In the genomic region with DNA sequence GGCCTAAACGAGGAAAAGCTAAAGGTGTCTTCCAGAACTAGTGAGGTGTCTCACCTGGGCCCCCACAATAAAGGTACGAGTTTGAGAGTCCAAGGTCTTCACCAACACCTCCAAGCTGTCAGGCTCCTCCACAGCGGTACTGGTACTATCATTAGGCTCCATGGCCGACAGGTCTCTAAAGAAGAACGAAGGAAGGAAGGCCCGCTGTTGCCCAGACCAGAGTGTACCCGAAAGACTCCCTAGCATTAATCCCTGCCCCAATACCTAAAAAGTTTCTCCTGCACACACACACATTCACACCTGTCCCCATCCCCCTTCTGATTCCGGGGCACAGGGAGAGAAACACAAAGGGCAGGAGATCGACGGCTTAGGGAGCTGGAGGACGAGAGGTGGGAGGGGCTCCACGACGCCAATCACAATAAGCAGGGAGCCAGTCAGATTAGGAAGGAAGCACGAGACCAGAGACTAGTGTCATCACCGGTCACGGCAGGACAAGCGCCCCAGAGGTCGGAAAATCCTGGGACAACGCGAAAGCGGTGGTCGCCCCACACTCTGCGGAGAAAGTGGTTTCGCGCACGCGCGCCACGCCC, we compare ENCODE assay signal across 1 cellular context.
TF ChIP-seq lines count a peak whose summit lies in the region.

No MANE protein-coding gene starts in this region.

TF ChIP-seq in K562, 482 proteins besides CTCF, POLR2A, EP300 and RAD21 (continued from another document and continues in another):
- TF ChIP-seq, protein P1, sequence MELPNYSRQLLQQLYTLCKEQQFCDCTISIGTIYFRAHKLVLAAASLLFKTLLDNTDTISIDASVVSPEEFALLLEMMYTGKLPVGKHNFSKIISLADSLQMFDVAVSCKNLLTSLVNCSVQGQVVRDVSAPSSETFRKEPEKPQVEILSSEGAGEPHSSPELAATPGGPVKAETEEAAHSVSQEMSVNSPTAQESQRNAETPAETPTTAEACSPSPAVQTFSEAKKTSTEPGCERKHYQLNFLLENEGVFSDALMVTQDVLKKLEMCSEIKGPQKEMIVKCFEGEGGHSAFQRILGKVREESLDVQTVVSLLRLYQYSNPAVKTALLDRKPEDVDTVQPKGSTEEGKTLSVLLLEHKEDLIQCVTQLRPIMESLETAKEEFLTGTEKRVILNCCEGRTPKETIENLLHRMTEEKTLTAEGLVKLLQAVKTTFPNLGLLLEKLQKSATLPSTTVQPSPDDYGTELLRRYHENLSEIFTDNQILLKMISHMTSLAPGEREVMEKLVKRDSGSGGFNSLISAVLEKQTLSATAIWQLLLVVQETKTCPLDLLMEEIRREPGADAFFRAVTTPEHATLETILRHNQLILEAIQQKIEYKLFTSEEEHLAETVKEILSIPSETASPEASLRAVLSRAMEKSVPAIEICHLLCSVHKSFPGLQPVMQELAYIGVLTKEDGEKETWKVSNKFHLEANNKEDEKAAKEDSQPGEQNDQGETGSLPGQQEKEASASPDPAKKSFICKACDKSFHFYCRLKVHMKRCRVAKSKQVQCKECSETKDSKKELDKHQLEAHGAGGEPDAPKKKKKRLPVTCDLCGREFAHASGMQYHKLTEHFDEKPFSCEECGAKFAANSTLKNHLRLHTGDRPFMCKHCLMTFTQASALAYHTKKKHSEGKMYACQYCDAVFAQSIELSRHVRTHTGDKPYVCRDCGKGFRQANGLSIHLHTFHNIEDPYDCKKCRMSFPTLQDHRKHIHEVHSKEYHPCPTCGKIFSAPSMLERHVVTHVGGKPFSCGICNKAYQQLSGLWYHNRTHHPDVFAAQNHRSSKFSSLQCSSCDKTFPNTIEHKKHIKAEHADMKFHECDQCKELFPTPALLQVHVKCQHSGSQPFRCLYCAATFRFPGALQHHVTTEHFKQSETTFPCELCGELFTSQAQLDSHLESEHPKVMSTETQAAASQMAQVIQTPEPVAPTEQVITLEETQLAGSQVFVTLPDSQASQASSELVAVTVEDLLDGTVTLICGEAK (IDR thresholded peaks at IDR 0.05), result no peak
- TF ChIP-seq, protein P1 (CRISPR knock-in tag; IDR thresholded peaks at IDR 0.05), result no peak
- TF ChIP-seq, protein P2, sequence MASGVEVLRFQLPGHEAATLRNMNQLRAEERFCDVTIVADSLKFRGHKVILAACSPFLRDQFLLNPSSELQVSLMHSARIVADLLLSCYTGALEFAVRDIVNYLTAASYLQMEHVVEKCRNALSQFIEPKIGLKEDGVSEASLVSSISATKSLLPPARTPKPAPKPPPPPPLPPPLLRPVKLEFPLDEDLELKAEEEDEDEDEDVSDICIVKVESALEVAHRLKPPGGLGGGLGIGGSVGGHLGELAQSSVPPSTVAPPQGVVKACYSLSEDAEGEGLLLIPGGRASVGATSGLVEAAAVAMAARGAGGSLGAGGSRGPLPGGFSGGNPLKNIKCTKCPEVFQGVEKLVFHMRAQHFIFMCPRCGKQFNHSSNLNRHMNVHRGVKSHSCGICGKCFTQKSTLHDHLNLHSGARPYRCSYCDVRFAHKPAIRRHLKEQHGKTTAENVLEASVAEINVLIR (CRISPR knock-in tag; IDR thresholded peaks at IDR 0.05), result no peak
- TF ChIP-seq ZFP36 (IDR thresholded peaks at IDR 0.05; ENCODE audit: low read depth, low read length, partially characterized antibody), result no peak
- no peak for TF ChIP-seq PRMT5 (CRISPR knock-in tag; IDR thresholded peaks at IDR 0.05)
- TF ChIP-seq, protein P3, sequence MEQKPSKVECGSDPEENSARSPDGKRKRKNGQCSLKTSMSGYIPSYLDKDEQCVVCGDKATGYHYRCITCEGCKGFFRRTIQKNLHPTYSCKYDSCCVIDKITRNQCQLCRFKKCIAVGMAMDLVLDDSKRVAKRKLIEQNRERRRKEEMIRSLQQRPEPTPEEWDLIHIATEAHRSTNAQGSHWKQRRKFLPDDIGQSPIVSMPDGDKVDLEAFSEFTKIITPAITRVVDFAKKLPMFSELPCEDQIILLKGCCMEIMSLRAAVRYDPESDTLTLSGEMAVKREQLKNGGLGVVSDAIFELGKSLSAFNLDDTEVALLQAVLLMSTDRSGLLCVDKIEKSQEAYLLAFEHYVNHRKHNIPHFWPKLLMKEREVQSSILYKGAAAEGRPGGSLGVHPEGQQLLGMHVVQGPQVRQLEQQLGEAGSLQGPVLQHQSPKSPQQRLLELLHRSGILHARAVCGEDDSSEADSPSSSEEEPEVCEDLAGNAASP (IDR thresholded peaks at IDR 0.05), result no peak
- TF ChIP-seq, protein P4, sequence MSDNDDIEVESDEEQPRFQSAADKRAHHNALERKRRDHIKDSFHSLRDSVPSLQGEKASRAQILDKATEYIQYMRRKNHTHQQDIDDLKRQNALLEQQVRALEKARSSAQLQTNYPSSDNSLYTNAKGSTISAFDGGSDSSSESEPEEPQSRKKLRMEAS (CRISPR knock-in tag; IDR thresholded peaks at IDR 0.05), result no peak; the same call in 1 of the 2 replicates
- TF ChIP-seq, protein P5, sequence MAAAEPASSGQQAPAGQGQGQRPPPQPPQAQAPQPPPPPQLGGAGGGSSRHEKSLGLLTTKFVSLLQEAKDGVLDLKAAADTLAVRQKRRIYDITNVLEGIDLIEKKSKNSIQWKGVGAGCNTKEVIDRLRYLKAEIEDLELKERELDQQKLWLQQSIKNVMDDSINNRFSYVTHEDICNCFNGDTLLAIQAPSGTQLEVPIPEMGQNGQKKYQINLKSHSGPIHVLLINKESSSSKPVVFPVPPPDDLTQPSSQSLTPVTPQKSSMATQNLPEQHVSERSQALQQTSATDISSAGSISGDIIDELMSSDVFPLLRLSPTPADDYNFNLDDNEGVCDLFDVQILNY (CRISPR knock-in tag; IDR thresholded peaks at IDR 0.05), result no peak
- TF ChIP-seq ZNF644 (tag; IDR thresholded peaks at IDR 0.05; ENCODE audit: low read depth), result no peak
- TF ChIP-seq, protein P6, sequence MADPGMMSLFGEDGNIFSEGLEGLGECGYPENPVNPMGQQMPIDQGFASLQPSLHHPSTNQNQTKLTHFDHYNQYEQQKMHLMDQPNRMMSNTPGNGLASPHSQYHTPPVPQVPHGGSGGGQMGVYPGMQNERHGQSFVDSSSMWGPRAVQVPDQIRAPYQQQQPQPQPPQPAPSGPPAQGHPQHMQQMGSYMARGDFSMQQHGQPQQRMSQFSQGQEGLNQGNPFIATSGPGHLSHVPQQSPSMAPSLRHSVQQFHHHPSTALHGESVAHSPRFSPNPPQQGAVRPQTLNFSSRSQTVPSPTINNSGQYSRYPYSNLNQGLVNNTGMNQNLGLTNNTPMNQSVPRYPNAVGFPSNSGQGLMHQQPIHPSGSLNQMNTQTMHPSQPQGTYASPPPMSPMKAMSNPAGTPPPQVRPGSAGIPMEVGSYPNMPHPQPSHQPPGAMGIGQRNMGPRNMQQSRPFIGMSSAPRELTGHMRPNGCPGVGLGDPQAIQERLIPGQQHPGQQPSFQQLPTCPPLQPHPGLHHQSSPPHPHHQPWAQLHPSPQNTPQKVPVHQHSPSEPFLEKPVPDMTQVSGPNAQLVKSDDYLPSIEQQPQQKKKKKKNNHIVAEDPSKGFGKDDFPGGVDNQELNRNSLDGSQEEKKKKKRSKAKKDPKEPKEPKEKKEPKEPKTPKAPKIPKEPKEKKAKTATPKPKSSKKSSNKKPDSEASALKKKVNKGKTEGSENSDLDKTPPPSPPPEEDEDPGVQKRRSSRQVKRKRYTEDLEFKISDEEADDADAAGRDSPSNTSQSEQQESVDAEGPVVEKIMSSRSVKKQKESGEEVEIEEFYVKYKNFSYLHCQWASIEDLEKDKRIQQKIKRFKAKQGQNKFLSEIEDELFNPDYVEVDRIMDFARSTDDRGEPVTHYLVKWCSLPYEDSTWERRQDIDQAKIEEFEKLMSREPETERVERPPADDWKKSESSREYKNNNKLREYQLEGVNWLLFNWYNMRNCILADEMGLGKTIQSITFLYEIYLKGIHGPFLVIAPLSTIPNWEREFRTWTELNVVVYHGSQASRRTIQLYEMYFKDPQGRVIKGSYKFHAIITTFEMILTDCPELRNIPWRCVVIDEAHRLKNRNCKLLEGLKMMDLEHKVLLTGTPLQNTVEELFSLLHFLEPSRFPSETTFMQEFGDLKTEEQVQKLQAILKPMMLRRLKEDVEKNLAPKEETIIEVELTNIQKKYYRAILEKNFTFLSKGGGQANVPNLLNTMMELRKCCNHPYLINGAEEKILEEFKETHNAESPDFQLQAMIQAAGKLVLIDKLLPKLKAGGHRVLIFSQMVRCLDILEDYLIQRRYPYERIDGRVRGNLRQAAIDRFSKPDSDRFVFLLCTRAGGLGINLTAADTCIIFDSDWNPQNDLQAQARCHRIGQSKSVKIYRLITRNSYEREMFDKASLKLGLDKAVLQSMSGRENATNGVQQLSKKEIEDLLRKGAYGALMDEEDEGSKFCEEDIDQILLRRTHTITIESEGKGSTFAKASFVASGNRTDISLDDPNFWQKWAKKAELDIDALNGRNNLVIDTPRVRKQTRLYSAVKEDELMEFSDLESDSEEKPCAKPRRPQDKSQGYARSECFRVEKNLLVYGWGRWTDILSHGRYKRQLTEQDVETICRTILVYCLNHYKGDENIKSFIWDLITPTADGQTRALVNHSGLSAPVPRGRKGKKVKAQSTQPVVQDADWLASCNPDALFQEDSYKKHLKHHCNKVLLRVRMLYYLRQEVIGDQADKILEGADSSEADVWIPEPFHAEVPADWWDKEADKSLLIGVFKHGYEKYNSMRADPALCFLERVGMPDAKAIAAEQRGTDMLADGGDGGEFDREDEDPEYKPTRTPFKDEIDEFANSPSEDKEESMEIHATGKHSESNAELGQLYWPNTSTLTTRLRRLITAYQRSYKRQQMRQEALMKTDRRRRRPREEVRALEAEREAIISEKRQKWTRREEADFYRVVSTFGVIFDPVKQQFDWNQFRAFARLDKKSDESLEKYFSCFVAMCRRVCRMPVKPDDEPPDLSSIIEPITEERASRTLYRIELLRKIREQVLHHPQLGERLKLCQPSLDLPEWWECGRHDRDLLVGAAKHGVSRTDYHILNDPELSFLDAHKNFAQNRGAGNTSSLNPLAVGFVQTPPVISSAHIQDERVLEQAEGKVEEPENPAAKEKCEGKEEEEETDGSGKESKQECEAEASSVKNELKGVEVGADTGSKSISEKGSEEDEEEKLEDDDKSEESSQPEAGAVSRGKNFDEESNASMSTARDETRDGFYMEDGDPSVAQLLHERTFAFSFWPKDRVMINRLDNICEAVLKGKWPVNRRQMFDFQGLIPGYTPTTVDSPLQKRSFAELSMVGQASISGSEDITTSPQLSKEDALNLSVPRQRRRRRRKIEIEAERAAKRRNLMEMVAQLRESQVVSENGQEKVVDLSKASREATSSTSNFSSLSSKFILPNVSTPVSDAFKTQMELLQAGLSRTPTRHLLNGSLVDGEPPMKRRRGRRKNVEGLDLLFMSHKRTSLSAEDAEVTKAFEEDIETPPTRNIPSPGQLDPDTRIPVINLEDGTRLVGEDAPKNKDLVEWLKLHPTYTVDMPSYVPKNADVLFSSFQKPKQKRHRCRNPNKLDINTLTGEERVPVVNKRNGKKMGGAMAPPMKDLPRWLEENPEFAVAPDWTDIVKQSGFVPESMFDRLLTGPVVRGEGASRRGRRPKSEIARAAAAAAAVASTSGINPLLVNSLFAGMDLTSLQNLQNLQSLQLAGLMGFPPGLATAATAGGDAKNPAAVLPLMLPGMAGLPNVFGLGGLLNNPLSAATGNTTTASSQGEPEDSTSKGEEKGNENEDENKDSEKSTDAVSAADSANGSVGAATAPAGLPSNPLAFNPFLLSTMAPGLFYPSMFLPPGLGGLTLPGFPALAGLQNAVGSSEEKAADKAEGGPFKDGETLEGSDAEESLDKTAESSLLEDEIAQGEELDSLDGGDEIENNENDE (IDR thresholded peaks at IDR 0.05; ENCODE audit: low read depth, low read length), result no peak
- TF ChIP-seq ETV1 (tag; conservative IDR thresholded peaks at IDR 0.05; ENCODE audit: low read depth), result no peak
- TF ChIP-seq, protein P7, sequence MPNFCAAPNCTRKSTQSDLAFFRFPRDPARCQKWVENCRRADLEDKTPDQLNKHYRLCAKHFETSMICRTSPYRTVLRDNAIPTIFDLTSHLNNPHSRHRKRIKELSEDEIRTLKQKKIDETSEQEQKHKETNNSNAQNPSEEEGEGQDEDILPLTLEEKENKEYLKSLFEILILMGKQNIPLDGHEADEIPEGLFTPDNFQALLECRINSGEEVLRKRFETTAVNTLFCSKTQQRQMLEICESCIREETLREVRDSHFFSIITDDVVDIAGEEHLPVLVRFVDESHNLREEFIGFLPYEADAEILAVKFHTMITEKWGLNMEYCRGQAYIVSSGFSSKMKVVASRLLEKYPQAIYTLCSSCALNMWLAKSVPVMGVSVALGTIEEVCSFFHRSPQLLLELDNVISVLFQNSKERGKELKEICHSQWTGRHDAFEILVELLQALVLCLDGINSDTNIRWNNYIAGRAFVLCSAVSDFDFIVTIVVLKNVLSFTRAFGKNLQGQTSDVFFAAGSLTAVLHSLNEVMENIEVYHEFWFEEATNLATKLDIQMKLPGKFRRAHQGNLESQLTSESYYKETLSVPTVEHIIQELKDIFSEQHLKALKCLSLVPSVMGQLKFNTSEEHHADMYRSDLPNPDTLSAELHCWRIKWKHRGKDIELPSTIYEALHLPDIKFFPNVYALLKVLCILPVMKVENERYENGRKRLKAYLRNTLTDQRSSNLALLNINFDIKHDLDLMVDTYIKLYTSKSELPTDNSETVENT (CRISPR knock-in tag; IDR thresholded peaks at IDR 0.05), result peak; percentile 91
- no peak; the same call in 1 of the 2 replicates for TF ChIP-seq CBFA2T2 (conservative IDR thresholded peaks at IDR 0.05)
- TF ChIP-seq ZNF444 (CRISPR knock-in tag; IDR thresholded peaks at IDR 0.05), result 0 out of 2 replicates have a peak, but pooled peaks have one; percentile 24
- peak; percentile 13; the same call in 1 of the 2 replicates for TF ChIP-seq MTA3 (IDR thresholded peaks at IDR 0.05; ENCODE audit: borderline replicate concordance)
- peak; percentile 35 for TF ChIP-seq NR2C2 (CRISPR knock-in tag; IDR thresholded peaks at IDR 0.05)
- no peak for TF ChIP-seq NR2C2 (tag; IDR thresholded peaks at IDR 0.05)
